In the genomic region with DNA sequence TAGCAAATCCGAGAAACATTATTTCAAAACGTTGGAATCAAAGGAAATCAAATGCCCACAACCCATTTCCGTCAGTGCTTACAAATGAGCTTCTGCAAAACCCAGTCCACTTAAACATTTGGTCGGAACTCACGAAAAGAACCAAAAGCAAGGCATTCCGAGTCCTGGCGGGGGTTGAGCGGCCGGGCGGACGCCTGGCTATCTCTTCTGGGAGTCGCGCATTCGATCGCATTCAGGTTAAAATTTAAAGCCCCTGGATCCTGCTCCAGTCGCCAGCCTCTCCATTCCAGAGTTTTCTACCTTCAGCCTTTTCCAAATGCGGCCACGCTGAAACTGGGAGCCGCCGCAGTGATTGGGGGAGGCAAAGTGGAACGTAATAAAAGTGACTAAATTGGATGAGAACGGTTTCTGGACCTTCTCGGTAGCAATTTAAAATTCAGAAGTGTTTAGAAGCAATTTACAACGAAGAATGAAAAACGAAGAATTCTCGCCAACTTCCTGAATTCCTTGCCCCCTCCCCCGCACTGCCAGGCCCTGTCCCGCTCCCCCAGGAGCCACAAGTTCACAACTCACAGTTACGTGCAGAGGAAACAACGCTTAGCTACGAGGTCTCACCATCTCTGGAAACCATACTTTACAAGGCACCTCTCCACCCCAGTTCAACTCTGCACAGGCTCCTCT, we compare ENCODE assay signal across 9 cellular contexts. TPM values are rescaled to one million over a fixed set of nuclear protein-coding genes. Genes with fewer than 3 reads are reported as not detected.
A peak's percentile ranks its signal among the peaks of the same experiment; 100 is the strongest.
DNase-seq lines count a peak whose midpoint lies in the region; ATAC-seq and TF ChIP-seq lines count a peak whose summit lies in the region.
"Had no signal": no experiment of that assay in that cellular context is flagged by ENCODE, and none has a peak within 500 bp of the region (broad histone marks: within the 10 kb centered on the region; RNA-seq: fewer than 3 reads in every experiment).

No MANE protein-coding gene starts in this region.

- ATAC-seq in GM21367 (IDR thresholded peaks at IDR 0.05; ENCODE audit: unreplicated experiment), result no peak

- no peak for TF ChIP-seq CTCF in neural crest cell (conservative IDR thresholded peaks at IDR 0.05)

- peaks cover 29% of the 10 kb centered on the region for H3K4me1 Mint-ChIP-seq in neural crest cell

- peaks cover 87% of the 10 kb centered on the region for H3K27me3 Mint-ChIP-seq in neural crest cell (ENCODE audit: low read depth)

- peaks cover 3% of the 10 kb centered on the region for H3K36me3 Mint-ChIP-seq in neural crest cell (ENCODE audit: low read depth)

- DNase-seq in D341Med (ENCODE audit: low spot score) (peak; percentile 69), NCI-H526 (lab: John Stamatoyannopoulos, UW) (peak; percentile 3 to 20), glomerular visceral epithelial cell (ENCODE audit: extremely low spot score) (peak; percentile 44), neural crest cell (ENCODE audit: low read depth, low spot score) (peak; percentile 22), GDM1 (lab: John Stamatoyannopoulos, UW) (no peak), NCI-H2196 (lab: John Stamatoyannopoulos, UW; ENCODE audit: unreplicated experiment) (no peak)
- no peak for DNase-seq in stimulated activated CD4-positive, alpha-beta T cell treated with anti-CD3 and anti-CD28 coated beads, Interleukin-4, amount 100 ng/mL, for 24 hours
- DNase-seq: activated naive CD4-positive, alpha-beta T cell treated with anti-CD3 and anti-CD28 coated beads for 36 hours had no signal

- H3K4me3 Mint-ChIP-seq in neural crest cell, result peak overlapping the region; percentile 86

- H3K9me3 Mint-ChIP-seq in neural crest cell, result no peaks in the 10 kb centered on the region
- H3K9me3 Mint-ChIP-seq: activated naive CD4-positive, alpha-beta T cell treated with anti-CD3 and anti-CD28 coated beads for 36 hours had no signal

- no peak overlapping the region for H3K27ac Mint-ChIP-seq in neural crest cell (ENCODE audit: unreplicated experiment)
- H3K27ac Mint-ChIP-seq: activated naive CD4-positive, alpha-beta T cell treated with anti-CD3 and anti-CD28 coated beads for 36 hours had no signal

RNA-seq across cellular contexts. Expression of gene GATA6, which starts 1.8 kb away (rescaled TPM):
- total RNA-seq in neural crest cell, result not detected in 2 replicates
- total RNA-seq: activated naive CD4-positive, alpha-beta T cell treated with anti-CD3 and anti-CD28 coated beads for 36 hours had no signal

Comparison
In these comparisons a context has a peak if more than half of its experiments do, and no peak if none do; other contexts are left out.
1. DNase-seq: peak in D341Med (single experiment), NCI-H526 (2 of 2), glomerular visceral epithelial cell (single experiment) and neural crest cell (single experiment); none in stimulated activated CD4-positive, alpha-beta T cell treated with anti-CD3 and anti-CD28 coated beads, Interleukin-4, amount 100 ng/mL, for 24 hours (single experiment), GDM1 (single experiment) and NCI-H2196 (single experiment).